11 cellular contexts compared by ENCODE assay signal in the genomic region with DNA sequence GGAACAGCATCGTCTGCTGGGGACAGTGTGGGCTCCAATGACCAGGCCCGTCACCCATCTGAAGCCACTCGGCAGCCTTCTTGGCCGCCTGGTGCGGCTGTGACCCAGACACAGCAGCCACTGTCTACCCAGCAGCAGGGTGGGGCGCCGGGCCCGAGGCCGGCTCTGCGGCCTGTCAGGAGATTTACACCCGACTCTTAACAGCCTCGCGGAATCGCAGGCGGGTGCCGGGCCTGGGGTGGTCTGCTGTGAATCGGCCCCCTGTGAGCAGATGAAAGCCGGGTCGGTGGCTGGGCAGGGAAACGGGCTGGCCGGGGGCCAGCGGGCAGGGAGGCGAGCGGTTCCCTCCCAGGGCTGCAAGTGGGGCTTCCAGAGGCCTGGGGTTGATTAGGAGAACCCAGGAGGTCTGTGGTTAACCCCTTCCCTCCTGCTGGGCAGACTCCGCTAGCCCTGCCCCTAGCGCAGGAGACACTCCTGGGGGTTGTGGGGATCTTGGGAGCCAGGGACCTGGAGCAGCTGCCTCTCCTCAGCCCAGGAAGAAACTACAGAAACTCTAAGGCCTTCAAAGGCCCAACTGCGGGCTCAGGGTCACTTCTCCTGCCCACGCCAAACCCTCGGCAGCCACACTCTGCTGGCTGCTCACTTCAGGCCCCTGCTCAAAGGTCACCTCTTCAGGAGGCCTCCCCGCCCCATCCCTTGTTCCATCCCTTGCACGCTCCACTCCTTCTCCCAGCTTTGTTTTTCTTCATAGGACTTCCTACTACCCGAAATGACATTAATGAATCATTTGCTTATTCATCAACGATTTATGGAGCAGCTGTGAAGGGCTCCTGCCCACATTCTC. TPM values are rescaled to one million over a fixed set of nuclear protein-coding genes. Genes with fewer than 3 reads are reported as not detected.
DNase-seq lines count a peak whose midpoint lies in the region; ATAC-seq and TF ChIP-seq lines count a peak whose summit lies in the region.
"Had no signal": no experiment of that assay in that cellular context is flagged by ENCODE, and none has a peak within 500 bp of the region (broad histone marks: within the 10 kb centered on the region; RNA-seq: fewer than 3 reads in every experiment).

No MANE protein-coding gene starts in this region.

- H2BK5ac ChIP-seq in mesenchymal stem cell (ENCODE audit: low read depth, low read length, poor library complexity, severe bottlenecking), result peak overlapping the region; percentile 25

- no peak overlapping the region for H3K14ac ChIP-seq in mesenchymal stem cell (ENCODE audit: low read length in 2 of 2)

- H3K4ac ChIP-seq in mesenchymal stem cell (ENCODE audit: low read depth in 1 of 2, low read length in 2 of 2), result peak overlapping the region in 1 of 2 experiments; percentile 66

- H4K8ac ChIP-seq in mesenchymal stem cell (ENCODE audit: low read length), result peak overlapping the region; percentile 60

- TF ChIP-seq POLR2A in suprapubic skin (IDR thresholded peaks at IDR 0.05), result no peak

- peak overlapping the region; percentile 82 for H3K27ac Mint-ChIP-seq in activated naive CD8-positive, alpha-beta T cell

- H2AFZ ChIP-seq in mesenchymal stem cell (ENCODE audit: low read depth, low read length), result peak overlapping the region; percentile 39

- H3K4me1 ChIP-seq in cardiac muscle cell (ENCODE audit: low read depth) (peaks cover 6% of the 10 kb centered on the region), mesenchymal stem cell (ENCODE audit: control insufficient read depth, insufficient read depth, low read depth, low read length) (peaks cover 26% of the 10 kb centered on the region), suprapubic skin (peaks cover 8% of the 10 kb centered on the region), colonic mucosa (no peaks in the 10 kb centered on the region)

- no peak overlapping the region for H2BK120ac ChIP-seq in mesenchymal stem cell (ENCODE audit: low read depth, low read length)

- H3K4me3 Mint-ChIP-seq in activated naive CD8-positive, alpha-beta T cell, result peak overlapping the region; percentile 51

- ATAC-seq in GM18868 (IDR thresholded peaks at IDR 0.05; ENCODE audit: unreplicated experiment), result no peak

- no peak for TF ChIP-seq CTCF in cardiac muscle cell (IDR thresholded peaks at IDR 0.05; ENCODE audit: low read depth, low read length)
- TF ChIP-seq CTCF in suprapubic skin (IDR thresholded peaks at IDR 0.05), result no peak
- TF ChIP-seq CTCF in colonic mucosa (IDR thresholded peaks at IDR 0.05), result no peak

- H3K27ac ChIP-seq in cardiac muscle cell, result peak overlapping the region; percentile 48
- H3K27ac ChIP-seq in mesenchymal stem cell (ENCODE audit: low read length, poor library complexity, severe bottlenecking), result peak overlapping the region; percentile 57
- H3K27ac ChIP-seq in suprapubic skin, result peak overlapping the region; percentile 60
- no peak overlapping the region for H3K27ac ChIP-seq in colonic mucosa
- H3K27ac ChIP-seq: C4-2B, thoracic aorta had no signal

- no peak for TF ChIP-seq EP300 in suprapubic skin (IDR thresholded peaks at IDR 0.05)

- H3K36me3 Mint-ChIP-seq in activated naive CD8-positive, alpha-beta T cell, result peaks cover 10% of the 10 kb centered on the region

- H3K4me3 ChIP-seq in cardiac muscle cell (no peak overlapping the region), mesenchymal stem cell (ENCODE audit: insufficient read depth in 1 of 2, low read depth in 1 of 2, low read length in 2 of 2) (no peak overlapping the region), suprapubic skin (no peak overlapping the region), colonic mucosa (no peak overlapping the region)
- H3K4me3 ChIP-seq: thoracic aorta had no signal

- peak overlapping the region; percentile 68 for H3K9ac ChIP-seq in mesenchymal stem cell (ENCODE audit: low read length)
- no peak overlapping the region for H3K9ac ChIP-seq in colonic mucosa (ENCODE audit: low read depth in 2 of 2, low read length in 2 of 2)

- no peaks in the 10 kb centered on the region for H3K9me3 Mint-ChIP-seq in activated naive CD8-positive, alpha-beta T cell (ENCODE audit: low read depth)

- H3K27me3 ChIP-seq in cardiac muscle cell, result no peaks in the 10 kb centered on the region
- peaks cover 9 to 27% of the 10 kb centered on the region in 2 experiments for H3K27me3 ChIP-seq in mesenchymal stem cell (ENCODE audit: control insufficient read depth in 1 of 2, insufficient read depth in 1 of 2, low read length in 2 of 2)
- no peaks in the 10 kb centered on the region for H3K27me3 ChIP-seq in suprapubic skin
- H3K27me3 ChIP-seq in colonic mucosa, result no peaks in the 10 kb centered on the region

- no peaks in the 10 kb centered on the region for H3K27me3 Mint-ChIP-seq in activated naive CD8-positive, alpha-beta T cell

- no peak overlapping the region for H4K91ac ChIP-seq in mesenchymal stem cell (ENCODE audit: low read length)

- H3K9me3 ChIP-seq in cardiac muscle cell (ENCODE audit: low read depth), result no peaks in the 10 kb centered on the region
- H3K9me3 ChIP-seq in mesenchymal stem cell (ENCODE audit: control insufficient read depth, low read length), result no peaks in the 10 kb centered on the region
- H3K9me3 ChIP-seq in suprapubic skin, result no peaks in the 10 kb centered on the region
- H3K9me3 ChIP-seq in colonic mucosa, result no peaks in the 10 kb centered on the region
- H3K9me3 ChIP-seq: thoracic aorta had no signal

- intact Hi-C loops in cardiac septum (cut with DNase I), result no loop called here
- intact Hi-C loops in colonic mucosa (cut with DNase I), result no loop called here

- no peak overlapping the region for H3K23ac ChIP-seq in mesenchymal stem cell (ENCODE audit: low read length in 2 of 2)

- H3K4me2 ChIP-seq in mesenchymal stem cell (ENCODE audit: low read length, poor library complexity, severe bottlenecking), result peak overlapping the region; percentile 13

- H2AK5ac ChIP-seq in mesenchymal stem cell (ENCODE audit: low read length, severe bottlenecking), result no peak overlapping the region

- peak in 1 of 2 donors; percentile 48 for DNase-seq in cardiac muscle cell (ENCODE audit: low read depth in 1 of 2, low spot score in 1 of 2)
- no peak for DNase-seq in cardiac septum (ENCODE audit: low spot score)
- DNase-seq in mesenchymal stem cell, result peak; percentile 64
- peak in 1 of 2 donors; percentile 62 for DNase-seq in suprapubic skin (ENCODE audit: low spot score in 2 of 2)
- DNase-seq in NCI-H2171 treated with DMSO at 0.1 percent for 48 hours (lab: John Stamatoyannopoulos, UW), result no peak
- no peak for DNase-seq in colonic mucosa
- DNase-seq: NCI-H1930 had no signal

- H3K36me3 ChIP-seq in cardiac muscle cell (no peaks in the 10 kb centered on the region), mesenchymal stem cell (ENCODE audit: control insufficient read depth in 1 of 2, insufficient read depth in 2 of 2, low read depth in 1 of 2, low read length in 2 of 2) (no peaks in the 10 kb centered on the region), suprapubic skin (no peaks in the 10 kb centered on the region), colonic mucosa (no peaks in the 10 kb centered on the region)
- H3K36me3 ChIP-seq: thoracic aorta had no signal

- H3K4me1 Mint-ChIP-seq in activated naive CD8-positive, alpha-beta T cell (ENCODE audit: low read depth), result peaks cover 77% of the 10 kb centered on the region

- peak overlapping the region; percentile 5 to 42 for H3K18ac ChIP-seq in mesenchymal stem cell (ENCODE audit: low read depth in 1 of 2, low read length in 2 of 2)

- WGBS in mesenchymal stem cell, result 37% methylated on average over 30 of the region's 33 CpGs
- WGBS in suprapubic skin, result 33% methylated on average over 21 of the region's 33 CpGs

- no peaks in the 10 kb centered on the region for H3K79me1 ChIP-seq in mesenchymal stem cell (replicated peaks; ENCODE audit: low read length, poor library complexity, severe bottlenecking)

- H2BK15ac ChIP-seq in mesenchymal stem cell (ENCODE audit: low read depth, poor library complexity, severe bottlenecking), result no peak overlapping the region

- no peak overlapping the region for H2BK12ac ChIP-seq in mesenchymal stem cell (ENCODE audit: low read length in 2 of 2)

RNA-seq across cellular contexts. Expression of a gene that starts 15.6 kb away (rescaled TPM):
- total RNA-seq in cardiac muscle cell (not detected in 2 replicates), cardiac septum (0.51 TPM), suprapubic skin (10 to 100 TPM in 3 of 4 donors, 1 to 10 TPM in 1; 7.9 to 18.7 (median 13.8) TPM), colonic mucosa (1 to 10 TPM; 1.6 to 3.2 TPM)
- polyA plus RNA-seq in cardiac muscle cell, result 0.06 TPM in 1 of 2 replicates, not detected in the other
- polyA plus RNA-seq in mesenchymal stem cell (2013, experiment 1 of 2), result 0.25 TPM
- polyA plus RNA-seq in mesenchymal stem cell (2013, experiment 2 of 2), result 0.33 TPM
